In genomic region chr16:30656388-30656787, GRCh38 we compare ENCODE assay signal across 14 cellular contexts. TPM values are rescaled to one million over a fixed set of nuclear protein-coding genes. Genes with fewer than 3 reads are reported as not detected.
A peak's percentile ranks its signal among the peaks of the same experiment; 100 is the strongest.
DNase-seq lines count a peak whose midpoint lies in the region; ATAC-seq and TF ChIP-seq lines count a peak whose summit lies in the region.
"Had no signal": no experiment of that assay in that cellular context is flagged by ENCODE, and none has a peak within 500 bp of the region (broad histone marks: within the 10 kb centered on the region; RNA-seq: fewer than 3 reads in every experiment).

No MANE protein-coding gene starts in this region.

- H3K79me2 ChIP-seq in hepatocyte: peaks cover 34% of the 10 kb centered on the region

- POLR2A ChIA-PET in CD8-positive, alpha-beta memory T cell (lab: Charles Lee): no interaction called here
- POLR2A ChIA-PET in RWPE1 (lab: Yijun Ruan, JAX; ENCODE audit: low non-redundant PET): no interaction called here

- no peak for ATAC-seq in HG02884 (IDR thresholded peaks at IDR 0.05; ENCODE audit: unreplicated experiment)
- ATAC-seq in left lobe of liver: no peak
- ATAC-seq: lower lobe of right lung had no signal

- H3K27ac Mint-ChIP-seq in CD8-positive, alpha-beta memory T cell: peak overlapping the region in 7 of 8 donors; percentile 47 to 98 (median 79)
- peak overlapping the region; percentile 65 for H3K27ac Mint-ChIP-seq in chondrocyte (ENCODE audit: unreplicated experiment)

- intact Hi-C loops in prostate gland (cut with DNase I): loop anchor here (5.0 to 10.0 kb wide), 3 partner anchors 41 to 852 kb away; partner anchors contain the start of genes ALDOA, MAZ and SRCAP

- no peaks in the 10 kb centered on the region for H3K27me3 Mint-ChIP-seq in CD8-positive, alpha-beta memory T cell
- no peaks in the 10 kb centered on the region for H3K27me3 Mint-ChIP-seq in chondrocyte (ENCODE audit: low read depth)

- H3K9me3 Mint-ChIP-seq in CD8-positive, alpha-beta memory T cell: peaks cover 0 to 2% (median 0%) of the 10 kb centered on the region in 5 donors
- H3K9me3 Mint-ChIP-seq in chondrocyte (ENCODE audit: low read depth): no peaks in the 10 kb centered on the region

- CTCF ChIA-PET in CD8-positive, alpha-beta memory T cell (lab: Charles Lee): interaction anchor here (0.8 to 4.2 kb wide), 5 partner anchors 27 to 329 kb away, joined by 3 to 20 read pairs (median 3); partner anchors contain the start of gene HSD3B7
- CTCF ChIA-PET in RWPE1 (lab: Yijun Ruan, JAX): interaction anchor here (0.6 kb wide), 1 partner anchor 101 kb away, joined by 3 read pairs; no protein-coding TSS in a partner anchor

- no peak for TF ChIP-seq CTCF in RWPE1 (conservative IDR thresholded peaks at IDR 0.05; ENCODE audit: low read depth)
- TF ChIP-seq CTCF in chondrocyte (IDR thresholded peaks at IDR 0.05): no peak
- TF ChIP-seq CTCF in prostate gland (IDR thresholded peaks at IDR 0.05): no peak
- no peak for TF ChIP-seq CTCF in hepatocyte (IDR thresholded peaks at IDR 0.05; ENCODE audit: poor library complexity)

- peaks cover 16% of the 10 kb centered on the region for H4K20me1 ChIP-seq in hepatocyte (ENCODE audit: insufficient read depth, poor library complexity, severe bottlenecking)

- no peak overlapping the region for H3K4me2 ChIP-seq in hepatocyte

- no peak overlapping the region for H3K4me3 ChIP-seq in CD8-positive, alpha-beta memory T cell (ENCODE audit: low read length)
- no peak overlapping the region for H3K4me3 ChIP-seq in prostate gland
- H3K4me3 ChIP-seq in hepatocyte: no peak overlapping the region

- H3K36me3 ChIP-seq in CD8-positive, alpha-beta memory T cell (ENCODE audit: insufficient read depth, low read length): peaks cover 39% of the 10 kb centered on the region
- H3K36me3 ChIP-seq in prostate gland (peaks cover 0 to 24% of the 10 kb centered on the region in 2 donors), hepatocyte (replicated peaks; ENCODE audit: insufficient read depth, low read depth) (no peaks in the 10 kb centered on the region)

- H3K27ac ChIP-seq in CD8-positive, alpha-beta memory T cell (ENCODE audit: low read depth, low read length): no peak overlapping the region
- peak overlapping the region; percentile 98 for H3K27ac ChIP-seq in RWPE1
- peak overlapping the region; percentile 98 to 99 for H3K27ac ChIP-seq in prostate gland
- no peak overlapping the region for H3K27ac ChIP-seq in hepatocyte

- no peak for DNase-seq in CD8-positive, alpha-beta memory T cell
- DNase-seq in RWPE1 (ENCODE audit: low spot score): no peak
- DNase-seq in chondrocyte (ENCODE audit: low spot score): no peak
- no peak for DNase-seq in prostate gland (ENCODE audit: low spot score)
- no peak for DNase-seq in hepatocyte (ENCODE audit: low spot score)
- no peak for DNase-seq in left lobe of liver (ENCODE audit: low spot score)
- DNase-seq: activated CD8-positive, alpha-beta memory T cell treated with anti-CD3 and anti-CD28 coated beads for 24 hours; Calu3; hypothalamus; lower lobe of right lung; NCI-H345; PC-9; stimulated activated CD4-positive, alpha-beta T cell treated with anti-CD3 and anti-CD28 coated beads, Interleukin-2, amount 100 ng/mL, for 48 hours had no signal

- peak overlapping the region in 3 of 7 donors; percentile 59 to 93 (median 61) for H3K4me3 Mint-ChIP-seq in CD8-positive, alpha-beta memory T cell
- H3K4me3 Mint-ChIP-seq in chondrocyte (ENCODE audit: unreplicated experiment): no peak overlapping the region

- H3K9me3 ChIP-seq in CD8-positive, alpha-beta memory T cell (ENCODE audit: low read length): no peaks in the 10 kb centered on the region
- H3K9me3 ChIP-seq in prostate gland: no peaks in the 10 kb centered on the region
- no peaks in the 10 kb centered on the region for H3K9me3 ChIP-seq in hepatocyte (ENCODE audit: low read depth)
- H3K9me3 ChIP-seq: lower lobe of right lung had no signal

- peaks cover 0 to 72% (median 9%) of the 10 kb centered on the region in 3 donors for H3K36me3 Mint-ChIP-seq in CD8-positive, alpha-beta memory T cell
- peaks cover 13% of the 10 kb centered on the region for H3K36me3 Mint-ChIP-seq in chondrocyte (ENCODE audit: low read depth)

- H2AFZ ChIP-seq in hepatocyte: no peak overlapping the region
- H2AFZ ChIP-seq: PC-9 had no signal

- peaks cover 36% of the 10 kb centered on the region for H3K4me1 ChIP-seq in CD8-positive, alpha-beta memory T cell (ENCODE audit: insufficient read depth, low read length)
- H3K4me1 ChIP-seq in prostate gland (replicated peaks): peaks cover 21% of the 10 kb centered on the region
- peaks cover 28% of the 10 kb centered on the region for H3K4me1 ChIP-seq in hepatocyte (ENCODE audit: insufficient read depth)

- H3K27me3 ChIP-seq in CD8-positive, alpha-beta memory T cell (ENCODE audit: insufficient read depth, low read length, poor library complexity, severe bottlenecking): no peaks in the 10 kb centered on the region
- H3K27me3 ChIP-seq in prostate gland (replicated peaks; ENCODE audit: insufficient read depth): no peaks in the 10 kb centered on the region
- no peaks in the 10 kb centered on the region for H3K27me3 ChIP-seq in hepatocyte

- 96% methylated on average over 8 of the region's 8 CpGs for WGBS in prostate gland
- 96% methylated on average over 8 of the region's 8 CpGs for WGBS in hepatocyte (ENCODE audit: low lambda C conversion rate, missing lambda C conversion rate)

- no peak for TF ChIP-seq POLR2A in prostate gland (IDR thresholded peaks at IDR 0.05)

- peaks cover 38 to 47% (median 40%) of the 10 kb centered on the region in 3 donors for H3K4me1 Mint-ChIP-seq in CD8-positive, alpha-beta memory T cell
- peaks cover 39% of the 10 kb centered on the region for H3K4me1 Mint-ChIP-seq in chondrocyte (ENCODE audit: low read depth)

- H3K9me2 ChIP-seq in hepatocyte (replicated peaks; ENCODE audit: insufficient read depth): no peaks in the 10 kb centered on the region

RNA-seq across cellular contexts. Expression of gene FBRS, which starts 1.8 kb away (rescaled TPM):
- total RNA-seq in CD8-positive, alpha-beta memory T cell: 100 to 1,000 TPM; 115 to 124 TPM
- 7.1 TPM for polyA plus RNA-seq in CD8-positive, alpha-beta memory T cell
- total RNA-seq in chondrocyte: 49.9 to 54.5 TPM (median 52.8 TPM) in 3 replicates
- 100 to 1,000 TPM in 1 of 2 donors, 10 to 100 TPM in 1; 49.0 to 106 TPM for total RNA-seq in prostate gland
- 18.5 and 22.9 TPM in 2 replicates for total RNA-seq in hepatocyte
- polyA plus RNA-seq in hepatocyte: 22.1 and 25.5 TPM in 2 replicates
- 22.7 TPM for total RNA-seq in left lobe of liver

RNA-seq across cellular contexts. Expression of gene PRR14, which starts 5.6 kb away (rescaled TPM):
- 10 to 100 TPM; 87.5 to 92.5 TPM for total RNA-seq in CD8-positive, alpha-beta memory T cell
- polyA plus RNA-seq in CD8-positive, alpha-beta memory T cell: 29.7 TPM
- total RNA-seq in chondrocyte (33.5 to 46.9 TPM (median 42.0 TPM) in 3 replicates), prostate gland (10 to 100 TPM; 37.5 to 66.7 TPM), hepatocyte (6.6 and 8.1 TPM in 2 replicates), left lobe of liver (24.2 TPM)
- 18.7 and 20.0 TPM in 2 replicates for polyA plus RNA-seq in hepatocyte

RNA-seq across cellular contexts. Expression of gene SRCAP, which starts 42.6 kb away (rescaled TPM):
- 10 to 100 TPM; 75.4 to 76.3 TPM for total RNA-seq in CD8-positive, alpha-beta memory T cell
- 33.0 TPM for polyA plus RNA-seq in CD8-positive, alpha-beta memory T cell
- total RNA-seq in chondrocyte: 49.2 to 63.9 TPM (median 52.5 TPM) in 3 replicates
- 10 to 100 TPM; 42.8 to 79.0 TPM for total RNA-seq in prostate gland
- total RNA-seq in hepatocyte: 9.6 and 15.3 TPM in 2 replicates
- polyA plus RNA-seq in hepatocyte: 29.3 and 33.6 TPM in 2 replicates
- total RNA-seq in left lobe of liver: 27.7 TPM

RNA-seq across cellular contexts. Expression of gene ZNF689, which starts 46.2 kb away (rescaled TPM):
- total RNA-seq in CD8-positive, alpha-beta memory T cell: 10 to 100 TPM; 14.6 to 15.7 TPM
- polyA plus RNA-seq in CD8-positive, alpha-beta memory T cell: 13.7 TPM
- total RNA-seq in chondrocyte: 5.9 to 8.5 TPM (median 7.1 TPM) in 3 replicates
- total RNA-seq in prostate gland: 10 to 100 TPM; 13.4 to 17.8 TPM
- total RNA-seq in hepatocyte: 7.1 and 8.0 TPM in 2 replicates
- 5.6 and 8.7 TPM in 2 replicates for polyA plus RNA-seq in hepatocyte
- total RNA-seq in left lobe of liver: 4.9 TPM

Comparison
In these comparisons a context has a peak if more than half of its experiments do, and no peak if none do; other contexts are left out.
1. H3K27ac ChIP-seq: peak in RWPE1 (single experiment) and prostate gland (2 of 2); none in CD8-positive, alpha-beta memory T cell (single experiment) and hepatocyte (single experiment).